Comparison of ENCODE assay signal across 1 cellular context in genomic region chr15:78831229-78832207, GRCh38.
TF ChIP-seq lines count a peak whose summit lies in the region.

No MANE protein-coding gene starts in this region.

TF ChIP-seq in K562, 482 proteins besides CTCF, POLR2A, EP300 and RAD21:
- no peak for TF ChIP-seq ILK (tag; IDR thresholded peaks at IDR 0.05; ENCODE audit: borderline replicate concordance, low read depth)
- no peak for TF ChIP-seq NR0B1 (IDR thresholded peaks at IDR 0.05; ENCODE audit: partially characterized antibody)
- TF ChIP-seq ZNF253 (CRISPR knock-in tag; conservative IDR thresholded peaks at IDR 0.05), result no peak
- TF ChIP-seq ELF4 (CRISPR knock-in tag; IDR thresholded peaks at IDR 0.05), result no peak
- TF ChIP-seq JUNB (CRISPR knock-in tag; conservative IDR thresholded peaks at IDR 0.05), result no peak
- TF ChIP-seq, protein P1, sequence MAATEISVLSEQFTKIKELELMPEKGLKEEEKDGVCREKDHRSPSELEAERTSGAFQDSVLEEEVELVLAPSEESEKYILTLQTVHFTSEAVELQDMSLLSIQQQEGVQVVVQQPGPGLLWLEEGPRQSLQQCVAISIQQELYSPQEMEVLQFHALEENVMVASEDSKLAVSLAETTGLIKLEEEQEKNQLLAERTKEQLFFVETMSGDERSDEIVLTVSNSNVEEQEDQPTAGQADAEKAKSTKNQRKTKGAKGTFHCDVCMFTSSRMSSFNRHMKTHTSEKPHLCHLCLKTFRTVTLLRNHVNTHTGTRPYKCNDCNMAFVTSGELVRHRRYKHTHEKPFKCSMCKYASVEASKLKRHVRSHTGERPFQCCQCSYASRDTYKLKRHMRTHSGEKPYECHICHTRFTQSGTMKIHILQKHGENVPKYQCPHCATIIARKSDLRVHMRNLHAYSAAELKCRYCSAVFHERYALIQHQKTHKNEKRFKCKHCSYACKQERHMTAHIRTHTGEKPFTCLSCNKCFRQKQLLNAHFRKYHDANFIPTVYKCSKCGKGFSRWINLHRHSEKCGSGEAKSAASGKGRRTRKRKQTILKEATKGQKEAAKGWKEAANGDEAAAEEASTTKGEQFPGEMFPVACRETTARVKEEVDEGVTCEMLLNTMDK (IDR thresholded peaks at IDR 0.05; ENCODE audit: borderline replicate concordance, insufficient read depth, low read depth, low read length, poor library complexity, severe bottlenecking), result peak; percentile 41
- no peak for TF ChIP-seq ZNF592 (IDR thresholded peaks at IDR 0.05)
